In the genomic region with DNA sequence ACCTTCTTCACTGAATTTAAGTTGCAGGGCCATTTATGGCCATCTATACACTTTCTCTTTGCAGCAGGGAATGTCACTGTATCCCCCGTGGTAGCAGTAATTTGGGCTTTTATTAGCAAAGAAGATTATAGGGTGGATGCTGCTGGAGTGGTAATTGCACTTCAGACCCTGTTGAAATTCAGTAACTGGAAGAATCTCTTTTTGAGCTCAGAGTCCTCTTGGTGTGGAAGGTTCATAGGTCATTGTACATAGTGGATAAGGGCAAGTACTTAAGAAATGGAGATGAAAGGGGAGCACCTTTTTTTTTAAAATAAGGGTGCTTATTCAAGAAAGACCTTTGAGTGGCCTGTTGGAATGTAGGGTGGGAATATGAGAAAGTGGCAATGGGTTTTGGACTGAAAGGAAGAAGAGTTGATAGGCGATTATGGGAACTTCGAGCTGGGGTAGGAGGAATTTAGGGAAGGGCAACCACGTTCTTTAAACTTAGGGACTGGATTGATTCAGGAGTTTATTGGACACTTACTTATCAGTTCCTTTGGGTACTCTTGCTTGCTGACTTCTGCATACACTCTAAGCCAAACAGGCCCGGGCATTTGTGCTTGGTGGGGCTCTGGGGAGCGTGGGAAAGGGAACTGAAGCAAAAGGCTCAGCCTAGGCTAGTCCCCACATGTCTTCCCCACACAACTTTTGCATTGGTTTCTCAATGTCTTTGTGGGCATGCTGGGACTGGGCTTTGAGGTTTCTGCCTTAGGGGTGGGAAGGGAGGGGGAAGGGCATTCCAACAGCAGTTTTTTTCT, we compare ENCODE assay signal across 9 cellular contexts. TPM values are rescaled to one million over a fixed set of nuclear protein-coding genes. Genes with fewer than 3 reads are reported as not detected.
DNase-seq lines count a peak whose midpoint lies in the region; ATAC-seq and TF ChIP-seq lines count a peak whose summit lies in the region.
"Had no signal": no experiment of that assay in that cellular context is flagged by ENCODE, and none has a peak within 500 bp of the region (broad histone marks: within the 10 kb centered on the region; RNA-seq: fewer than 3 reads in every experiment).

No MANE protein-coding gene starts in this region.

- CTCF ChIA-PET in HCT116 (lab: Charles Lee), result interaction anchor here (0.6 kb wide), 1 partner anchor 34 kb away, joined by 3 read pairs; no protein-coding TSS in a partner anchor

- intact Hi-C loops in HCT116 (cut with micrococcal nuclease) (no loop called here), left colon (cut with DNase I, micrococcal nuclease) (no loop called here)

- 0 out of 2 replicates have a peak overlapping the region, but pooled peaks have one; percentile 6 for H3K4me2 ChIP-seq in HCT116 (ENCODE audit: low read length)
- H3K4me2 ChIP-seq in MM.1S (ENCODE audit: low read depth, low read length), result no peak overlapping the region

- H3K27me3 ChIP-seq in HCT116 (ENCODE audit: insufficient read depth, low read length), result no peaks in the 10 kb centered on the region
- H3K27me3 ChIP-seq in MM.1S (replicated peaks; ENCODE audit: insufficient read depth, low read length), result no peaks in the 10 kb centered on the region

- H3K9me2 ChIP-seq in HCT116 (ENCODE audit: insufficient read depth) (no peaks in the 10 kb centered on the region), MM.1S (replicated peaks; ENCODE audit: insufficient read depth, low read length) (no peaks in the 10 kb centered on the region)

- ATAC-seq in HCT116 (no peak), left colon (peak; percentile 38)

- H4K20me1 ChIP-seq in HCT116 (ENCODE audit: insufficient read depth) (no peaks in the 10 kb centered on the region), MM.1S (ENCODE audit: insufficient read depth, low read length) (no peaks in the 10 kb centered on the region)

- H3K4me3 ChIP-seq in HCT116 (replicated peaks in 1 of 2; ENCODE audit: low read depth in 1 of 2, low read length in 2 of 2) (no peak overlapping the region), MM.1S (ENCODE audit: low read length) (no peak overlapping the region)

- H3K9ac ChIP-seq in HCT116 (ENCODE audit: low read length) (no peak overlapping the region), MM.1S (ENCODE audit: low read length) (no peak overlapping the region)

- no peaks in the 10 kb centered on the region for H3F3A ChIP-seq in MM.1S (ENCODE audit: insufficient read depth, low read length)

- no peak for TF ChIP-seq CTCF in HCT116 (IDR thresholded peaks at IDR 0.05 in 2 of 3, conservative IDR thresholded peaks at IDR 0.05 in 1 of 3; ENCODE audit: borderline replicate concordance in 1 of 3, insufficient read depth in 1 of 3, low read depth in 2 of 3, low read length in 2 of 3)
- TF ChIP-seq CTCF in MM.1S (IDR thresholded peaks at IDR 0.05; ENCODE audit: low read length), result no peak

- H3K79me2 ChIP-seq in HCT116 (ENCODE audit: insufficient read depth, low read length) (peaks cover 100% of the 10 kb centered on the region), MM.1S (ENCODE audit: low read length) (no peaks in the 10 kb centered on the region)

- RAD21 ChIA-PET in HCT116 (lab: Charles Lee; ENCODE audit: low non-redundant PET in 1 of 2, low total read pairs in 2 of 2, uncharacterized antibody in 2 of 2, unreplicated experiment in 2 of 2), result interaction anchor here in 1 of 2 experiments (1.0 kb wide), 1 partner anchor 27 kb away, joined by 3 read pairs; a partner anchor contains a TSS

- POLR2A ChIA-PET in HCT116 (lab: Charles Lee), result interaction anchor here (1.1 kb wide), 1 partner anchor 9 kb away, joined by 5 read pairs; no protein-coding TSS in a partner anchor

- no peak for TF ChIP-seq RAD21 in HCT116 (IDR thresholded peaks at IDR 0.05; ENCODE audit: low read depth)

- no peaks in the 10 kb centered on the region for H3K9me3 ChIP-seq in HCT116 (ENCODE audit: control insufficient read depth in 1 of 2, insufficient read depth in 1 of 2, low read depth in 1 of 2, low read length in 2 of 2)
- no peaks in the 10 kb centered on the region for H3K9me3 ChIP-seq in MM.1S (replicated peaks; ENCODE audit: insufficient read depth, low read length)

- BruUV-seq in HCT116 (replicated peaks; lab: Mats Ljungman, UMichigan), result no TSS peak

- H3K36me3 ChIP-seq in HCT116 (ENCODE audit: control insufficient read depth in 1 of 2, insufficient read depth in 2 of 2, low read length in 2 of 2) (no peaks in the 10 kb centered on the region), MM.1S (replicated peaks; ENCODE audit: insufficient read depth, low read length) (no peaks in the 10 kb centered on the region)

- peak; percentile 67 to 72 for DNase-seq in AML-193 (lab: John Stamatoyannopoulos, UW)
- DNase-seq in HCT116 (ENCODE audit: low read depth, low spot score), result no peak
- peak; percentile 80 for DNase-seq in SKM-1 (lab: John Stamatoyannopoulos, UW; ENCODE audit: unreplicated experiment)
- no peak for DNase-seq in left colon
- DNase-seq in NCI-H345 treated with DMSO at 0.1 percent for 48 hours (lab: John Stamatoyannopoulos, UW; ENCODE audit: unreplicated experiment), result no peak
- no peak for DNase-seq in retina
- DNase-seq in MM.1S, result no peak
- DNase-seq in NCI-H748 (lab: John Stamatoyannopoulos, UW; ENCODE audit: unreplicated experiment), result no peak
- DNase-seq: NCI-H1694 treated with DMSO at 0.1 percent for 48 hours had no signal

- H3K4me1 ChIP-seq in HCT116 (ENCODE audit: control insufficient read depth in 1 of 2, insufficient read depth in 2 of 2, low read length in 2 of 2), result peaks cover 76 to 100% of the 10 kb centered on the region in 2 experiments
- H3K4me1 ChIP-seq in MM.1S (ENCODE audit: low read length), result peaks cover 17% of the 10 kb centered on the region

- TF ChIP-seq POLR2A in HCT116 (IDR thresholded peaks at IDR 0.05; ENCODE audit: borderline replicate concordance, extremely low read depth, insufficient read depth, insufficient read length), result no peak

- H3K27ac ChIP-seq in HCT116 (ENCODE audit: low read depth, low read length), result no peak overlapping the region
- no peak overlapping the region for H3K27ac ChIP-seq in MM.1S (ENCODE audit: low read length)

- no peak overlapping the region for H2AFZ ChIP-seq in HCT116 (ENCODE audit: low read depth, low read length, poor library complexity, severe bottlenecking)
- H2AFZ ChIP-seq in MM.1S (ENCODE audit: low read length), result no peak overlapping the region

TF ChIP-seq in HCT116, 20 proteins besides CTCF, POLR2A, EP300 and RAD21 (continues in another document):
- TF ChIP-seq EGR1 (IDR thresholded peaks at IDR 0.05; ENCODE audit: low read depth), result no peak
- TF ChIP-seq EZH2phosphoT487 (IDR thresholded peaks at IDR 0.05; ENCODE audit: borderline replicate concordance), result no peak
- TF ChIP-seq, protein P1, sequence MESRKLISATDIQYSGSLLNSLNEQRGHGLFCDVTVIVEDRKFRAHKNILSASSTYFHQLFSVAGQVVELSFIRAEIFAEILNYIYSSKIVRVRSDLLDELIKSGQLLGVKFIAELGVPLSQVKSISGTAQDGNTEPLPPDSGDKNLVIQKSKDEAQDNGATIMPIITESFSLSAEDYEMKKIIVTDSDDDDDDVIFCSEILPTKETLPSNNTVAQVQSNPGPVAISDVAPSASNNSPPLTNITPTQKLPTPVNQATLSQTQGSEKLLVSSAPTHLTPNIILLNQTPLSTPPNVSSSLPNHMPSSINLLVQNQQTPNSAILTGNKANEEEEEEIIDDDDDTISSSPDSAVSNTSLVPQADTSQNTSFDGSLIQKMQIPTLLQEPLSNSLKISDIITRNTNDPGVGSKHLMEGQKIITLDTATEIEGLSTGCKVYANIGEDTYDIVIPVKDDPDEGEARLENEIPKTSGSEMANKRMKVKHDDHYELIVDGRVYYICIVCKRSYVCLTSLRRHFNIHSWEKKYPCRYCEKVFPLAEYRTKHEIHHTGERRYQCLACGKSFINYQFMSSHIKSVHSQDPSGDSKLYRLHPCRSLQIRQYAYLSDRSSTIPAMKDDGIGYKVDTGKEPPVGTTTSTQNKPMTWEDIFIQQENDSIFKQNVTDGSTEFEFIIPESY (IDR thresholded peaks at IDR 0.05; ENCODE audit: extremely low read depth, insufficient replicate concordance, low read length), result no peak
- TF ChIP-seq JUND (IDR thresholded peaks at IDR 0.05), result no peak
- no peak for TF ChIP-seq SIN3A (IDR thresholded peaks at IDR 0.05; ENCODE audit: low read depth)
- TF ChIP-seq POLR2AphosphoS5 (IDR thresholded peaks at IDR 0.05; ENCODE audit: low read depth, low read length), result no peak
- no peak for TF ChIP-seq EZH2 (IDR thresholded peaks at IDR 0.05)
- TF ChIP-seq, protein P2, sequence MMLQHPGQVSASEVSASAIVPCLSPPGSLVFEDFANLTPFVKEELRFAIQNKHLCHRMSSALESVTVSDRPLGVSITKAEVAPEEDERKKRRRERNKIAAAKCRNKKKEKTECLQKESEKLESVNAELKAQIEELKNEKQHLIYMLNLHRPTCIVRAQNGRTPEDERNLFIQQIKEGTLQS (IDR thresholded peaks at IDR 0.05), result no peak
- TF ChIP-seq, protein P3, sequence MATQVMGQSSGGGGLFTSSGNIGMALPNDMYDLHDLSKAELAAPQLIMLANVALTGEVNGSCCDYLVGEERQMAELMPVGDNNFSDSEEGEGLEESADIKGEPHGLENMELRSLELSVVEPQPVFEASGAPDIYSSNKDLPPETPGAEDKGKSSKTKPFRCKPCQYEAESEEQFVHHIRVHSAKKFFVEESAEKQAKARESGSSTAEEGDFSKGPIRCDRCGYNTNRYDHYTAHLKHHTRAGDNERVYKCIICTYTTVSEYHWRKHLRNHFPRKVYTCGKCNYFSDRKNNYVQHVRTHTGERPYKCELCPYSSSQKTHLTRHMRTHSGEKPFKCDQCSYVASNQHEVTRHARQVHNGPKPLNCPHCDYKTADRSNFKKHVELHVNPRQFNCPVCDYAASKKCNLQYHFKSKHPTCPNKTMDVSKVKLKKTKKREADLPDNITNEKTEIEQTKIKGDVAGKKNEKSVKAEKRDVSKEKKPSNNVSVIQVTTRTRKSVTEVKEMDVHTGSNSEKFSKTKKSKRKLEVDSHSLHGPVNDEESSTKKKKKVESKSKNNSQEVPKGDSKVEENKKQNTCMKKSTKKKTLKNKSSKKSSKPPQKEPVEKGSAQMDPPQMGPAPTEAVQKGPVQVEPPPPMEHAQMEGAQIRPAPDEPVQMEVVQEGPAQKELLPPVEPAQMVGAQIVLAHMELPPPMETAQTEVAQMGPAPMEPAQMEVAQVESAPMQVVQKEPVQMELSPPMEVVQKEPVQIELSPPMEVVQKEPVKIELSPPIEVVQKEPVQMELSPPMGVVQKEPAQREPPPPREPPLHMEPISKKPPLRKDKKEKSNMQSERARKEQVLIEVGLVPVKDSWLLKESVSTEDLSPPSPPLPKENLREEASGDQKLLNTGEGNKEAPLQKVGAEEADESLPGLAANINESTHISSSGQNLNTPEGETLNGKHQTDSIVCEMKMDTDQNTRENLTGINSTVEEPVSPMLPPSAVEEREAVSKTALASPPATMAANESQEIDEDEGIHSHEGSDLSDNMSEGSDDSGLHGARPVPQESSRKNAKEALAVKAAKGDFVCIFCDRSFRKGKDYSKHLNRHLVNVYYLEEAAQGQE (IDR thresholded peaks at IDR 0.05; ENCODE audit: low read depth), result no peak

RNA-seq across cellular contexts. Expression of a gene that starts 26.5 kb away (rescaled TPM):
- 157 TPM for total RNA-seq in HCT116 (2021; ENCODE audit: unreplicated experiment)
- polyA plus RNA-seq in HCT116 (2012), result 94.8 and 163 TPM in 2 replicates
- total RNA-seq in left colon, result 100 to 1,000 TPM; 458 to 553 TPM

RNA-seq across cellular contexts. Expression of a gene that starts 36.5 kb away (rescaled TPM):
- total RNA-seq in HCT116 (2021; ENCODE audit: unreplicated experiment) (not detected), left colon (not detected)
- 0.09 and 0.11 TPM in 2 replicates for polyA plus RNA-seq in HCT116 (2012)

RNA-seq across cellular contexts. Expression of a gene that starts 46.8 kb away (rescaled TPM):
- 194 TPM for total RNA-seq in HCT116 (2021; ENCODE audit: unreplicated experiment)
- 149 and 178 TPM in 2 replicates for polyA plus RNA-seq in HCT116 (2012)
- total RNA-seq in left colon, result 10 to 100 TPM; 64.0 to 77.4 TPM

Comparison
In these comparisons a context has a peak if more than half of its experiments do, and no peak if none do; other contexts are left out.
1. DNase-seq: peak in AML-193 (2 of 2) and SKM-1 (single experiment); none in HCT116 (single experiment), left colon (0 of 2), NCI-H345 treated with DMSO at 0.1 percent for 48 hours (single experiment), retina (single experiment), MM.1S (single experiment) and NCI-H748 (single experiment).